17 cellular contexts compared by ENCODE assay signal in genomic region chr10:63068246-63068645, GRCh38.
DNase-seq lines count a peak whose midpoint lies in the region; TF ChIP-seq lines count a peak whose summit lies in the region.
"Had no signal": no experiment of that assay in that cellular context is flagged by ENCODE, and none has a peak within 500 bp of the region (broad histone marks: within the 10 kb centered on the region; RNA-seq: fewer than 3 reads in every experiment).

No MANE protein-coding gene starts in this region.

- TF ChIP-seq CTCF in HL-60 (IDR thresholded peaks at IDR 0.05; ENCODE audit: insufficient read depth, low read length) = no peak
- TF ChIP-seq CTCF in H9 (conservative IDR thresholded peaks at IDR 0.05) = no peak

- no peak overlapping the region for H2BK5ac ChIP-seq in H9 (ENCODE audit: insufficient read length, low read length)

- no peak overlapping the region for H3K56ac ChIP-seq in H9 (ENCODE audit: insufficient read length, low read depth, low read length)

- no peaks in the 10 kb centered on the region for H3K23me2 ChIP-seq in H9 (ENCODE audit: insufficient read length, low read depth, low read length, poor library complexity, severe bottlenecking)

- peak; percentile 15 for DNase-seq in activated CD4-positive, alpha-beta T cell treated with anti-CD3 and anti-CD28 coated beads for 48 hours
- no peak for DNase-seq in activated CD4-positive, alpha-beta T cell treated with anti-CD3 and anti-CD28 coated beads, Interleukin-2, amount 50 U/mL, for 4 hours
- DNase-seq in HL-60 (ENCODE audit: low read depth in 1 of 2, low spot score in 1 of 2) = peak; percentile 46 to 51
- DNase-seq in SKM-1 treated with dmso at 0.1 percent for 144 hours (lab: John Stamatoyannopoulos, UW; ENCODE audit: unreplicated experiment) = peak; percentile 51
- DNase-seq in left kidney (ENCODE audit: low read depth, low spot score) = peak; percentile 22
- DNase-seq in H9 = no peak
- no peak for DNase-seq in NCI-H2081 treated with DMSO at 0.1 percent for 48 hours (lab: John Stamatoyannopoulos, UW)
- DNase-seq in NCI-H1092 (lab: John Stamatoyannopoulos, UW) = no peak
- DNase-seq: activated naive CD4-positive, alpha-beta T cell; DMS53; left cardiac atrium; NCI-H510A treated with DMSO at 0.1 percent for 48 hours; sigmoid colon; tibial artery had no signal

- no peak overlapping the region for H2BK20ac ChIP-seq in H9 (ENCODE audit: low read depth, low read length, poor library complexity, severe bottlenecking)

- H3K79me1 ChIP-seq in H9 (ENCODE audit: insufficient read depth, low read depth, low read length, poor library complexity, severe bottlenecking) = no peaks in the 10 kb centered on the region

- H3K27ac Mint-ChIP-seq in H9 = no peak overlapping the region

- H3K4me1 ChIP-seq in H9 (ENCODE audit: insufficient read depth, low read length) = no peaks in the 10 kb centered on the region; the same call in 1 of the 2 replicates
- H3K4me1 ChIP-seq: sigmoid colon, tibial artery had no signal

- H3K79me2 ChIP-seq in H9 (ENCODE audit: insufficient read depth, low read length) = no peaks in the 10 kb centered on the region

- H2BK120ac ChIP-seq in H9 (ENCODE audit: low read depth, low read length, poor library complexity, severe bottlenecking) = no peak overlapping the region

- no peaks in the 10 kb centered on the region for H3K36me3 Mint-ChIP-seq in H9 (ENCODE audit: insufficient read depth in 1 of 3, low read depth in 3 of 3)

- no peak overlapping the region for H2BK12ac ChIP-seq in H9 (ENCODE audit: insufficient read length, low read depth, low read length)

- H4K20me1 ChIP-seq in H9 (ENCODE audit: control insufficient read depth, insufficient read depth, insufficient read length) = no peaks in the 10 kb centered on the region

- H2AK5ac ChIP-seq in H9 (ENCODE audit: insufficient read length, low read length) = no peak overlapping the region

- no peak overlapping the region for H4K91ac ChIP-seq in H9 (ENCODE audit: insufficient read length, low read depth, low read length)

- H3K9me3 Mint-ChIP-seq in H9 = no peaks in the 10 kb centered on the region
- H3K9me3 Mint-ChIP-seq: nephron had no signal

- no peak overlapping the region for H3K14ac ChIP-seq in H9 (ENCODE audit: insufficient read depth, low read length)

- peaks cover 18 to 23% of the 10 kb centered on the region in 2 experiments for H3K4me1 Mint-ChIP-seq in H9

- no peak overlapping the region for H3K4me3 ChIP-seq in HL-60 (replicated peaks; ENCODE audit: insufficient read depth, low read length)
- H3K4me3 ChIP-seq: coronary artery, HAP-1, sigmoid colon, tibial artery had no signal

- no peaks in the 10 kb centered on the region for H3K27me3 ChIP-seq in HL-60 (ENCODE audit: insufficient read depth, poor library complexity, severe bottlenecking)
- H3K27me3 ChIP-seq in H9 (ENCODE audit: insufficient read depth, low read length) = no peaks in the 10 kb centered on the region
- H3K27me3 ChIP-seq: sigmoid colon had no signal

- no peak overlapping the region for H4K5ac ChIP-seq in H9 (ENCODE audit: insufficient read length, low read depth, low read length)

- H4K8ac ChIP-seq in H9 (replicated peaks; ENCODE audit: insufficient read length, low read depth, low read length) = no peak overlapping the region

- H3K4ac ChIP-seq in H9 (ENCODE audit: low read depth, low read length) = no peak overlapping the region

- no peak overlapping the region for H3T11ph ChIP-seq in H9 (ENCODE audit: low read length)

- H2BK15ac ChIP-seq in H9 (ENCODE audit: low read depth, low read length) = no peak overlapping the region

- no peak overlapping the region for H3K4me3 Mint-ChIP-seq in H9
- H3K4me3 Mint-ChIP-seq: nephron had no signal

- H3K9me3 ChIP-seq in H9 (ENCODE audit: control insufficient read depth, low read depth, low read length) = no peaks in the 10 kb centered on the region
- H3K9me3 ChIP-seq: HAP-1, sigmoid colon, tibial artery had no signal

- peak overlapping the region; percentile 61 for H3K27ac ChIP-seq in HL-60 (replicated peaks)
- no peak overlapping the region for H3K27ac ChIP-seq in H9 (ENCODE audit: insufficient read length, low read depth, low read length)
- H3K27ac ChIP-seq: coronary artery, sigmoid colon, tibial artery had no signal

- no peak overlapping the region for H3K9ac ChIP-seq in H9 (ENCODE audit: extremely low read depth, insufficient read length, low read length)

- H3K18ac ChIP-seq in H9 (ENCODE audit: insufficient read length, low read depth, low read length) = no peak overlapping the region

- H2AFZ ChIP-seq in H9 (ENCODE audit: low read length) = no peak overlapping the region

- WGBS in H9 (ENCODE audit: extremely low coverage, insufficient read length, low lambda C conversion rate) = no CpG with 5 or more reads among the region's 7 CpGs

- no peaks in the 10 kb centered on the region; the same call in 1 of the 2 replicates for H3K27me3 Mint-ChIP-seq in H9 (ENCODE audit: low read depth)

- H3K23ac ChIP-seq in H9 (ENCODE audit: insufficient read length, low read depth, low read length) = no peak overlapping the region

- no peak overlapping the region for H3K4me2 ChIP-seq in H9 (ENCODE audit: insufficient read depth, insufficient read length, low read length)

Comparison
In these comparisons a context has a peak if more than half of its experiments do, and no peak if none do; other contexts are left out.
1. DNase-seq: peak in activated CD4-positive, alpha-beta T cell treated with anti-CD3 and anti-CD28 coated beads for 48 hours (single experiment), HL-60 (2 of 2), SKM-1 treated with dmso at 0.1 percent for 144 hours (single experiment) and left kidney (single experiment); none in activated CD4-positive, alpha-beta T cell treated with anti-CD3 and anti-CD28 coated beads, Interleukin-2, amount 50 U/mL, for 4 hours (0 of 2), H9 (single experiment), NCI-H2081 treated with DMSO at 0.1 percent for 48 hours (single experiment) and NCI-H1092 (single experiment).